Comparison of ENCODE assay signal across 21 cellular contexts in the genomic region with DNA sequence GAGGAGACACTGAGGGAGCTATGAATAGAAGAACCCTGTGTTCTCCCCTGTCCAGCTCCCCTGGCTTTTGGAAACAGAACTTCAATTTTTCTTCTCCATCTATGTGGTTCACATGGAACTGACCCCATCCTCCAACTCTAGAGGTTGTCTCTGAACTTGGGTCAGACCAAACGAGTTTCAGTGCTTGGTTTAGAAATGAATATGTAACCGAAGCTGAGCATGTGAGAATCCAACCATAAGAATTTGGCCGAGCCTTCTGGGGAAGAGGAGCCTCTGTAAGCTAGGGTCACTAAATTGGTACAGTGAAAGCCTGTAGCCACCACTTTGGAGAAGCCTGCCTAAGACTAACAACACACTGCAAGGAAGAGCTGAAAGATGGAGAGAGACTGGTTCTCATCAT.
DNase-seq lines count a peak whose midpoint lies in the region; ATAC-seq, FAIRE-seq and TF ChIP-seq lines count a peak whose summit lies in the region.
"Had no signal": no experiment of that assay in that cellular context is flagged by ENCODE, and none has a peak within 500 bp of the region (broad histone marks: within the 10 kb centered on the region; RNA-seq: fewer than 3 reads in every experiment).

No MANE protein-coding gene starts in this region.

- 0% methylated on average over 3 of the region's 3 CpGs for WGBS in GM12878 (ENCODE audit: insufficient coverage, insufficient replicate concordance, low lambda C conversion rate, missing lambda C conversion rate)
- 94 to 96% methylated on average over 3 of the region's 3 CpGs for WGBS in thyroid gland, 2 donors

- intact Hi-C loops in GM12878 (cut with micrococcal nuclease; ENCODE audit: unreplicated experiment) (loop anchor here (1.0 to 5.0 kb wide), 2 partner anchors 13 to 39 kb away; no protein-coding TSS in a partner anchor), natural killer cell (cut with micrococcal nuclease) (no loop called here), thyroid gland (cut with DNase I) (no loop called here)

- H3K27ac ChIP-seq in GM12878 (ENCODE audit: control insufficient read depth, insufficient read depth), result peak overlapping the region; percentile 64
- no peak overlapping the region for H3K27ac ChIP-seq in thyroid gland
- H3K27ac ChIP-seq: esophagus squamous epithelium, HL-60, psoas muscle, upper lobe of left lung had no signal

- peak; percentile 81 for ATAC-seq in GM18909 (IDR thresholded peaks at IDR 0.05; ENCODE audit: poor library complexity, unreplicated experiment)
- peak; percentile 64 for ATAC-seq in GM21619 (IDR thresholded peaks at IDR 0.05; ENCODE audit: unreplicated experiment)
- ATAC-seq in HG03066 (IDR thresholded peaks at IDR 0.05; ENCODE audit: low read depth, unreplicated experiment), result peak; percentile 71
- ATAC-seq in GM12878, result peak; percentile 85
- ATAC-seq in natural killer cell, result no peak
- ATAC-seq: psoas muscle had no signal

- H3K4me3 ChIP-seq in GM12878 (no peak overlapping the region), thyroid gland (replicated peaks in 1 of 3) (no peak overlapping the region)
- H3K4me3 ChIP-seq: esophagus squamous epithelium, psoas muscle, spleen, upper lobe of left lung had no signal

- H3K9me3 ChIP-seq in GM12878 (replicated peaks; ENCODE audit: control insufficient read depth, insufficient read depth, low read length), result no peaks in the 10 kb centered on the region
- H3K9me3 ChIP-seq in thyroid gland, result no peaks in the 10 kb centered on the region
- H3K9me3 ChIP-seq: esophagus squamous epithelium, psoas muscle, spleen, upper lobe of left lung had no signal

- H3K36me3 Mint-ChIP-seq in natural killer cell, result no peaks in the 10 kb centered on the region
- H3K36me3 Mint-ChIP-seq: immature natural killer cell had no signal

- CTCF ChIA-PET in GM12878 (lab: Yijun Ruan, JAX), result interaction anchor here (0.8 to 2.2 kb wide), 13 partner anchors 9 to 496 kb away, joined by 3 to 22 read pairs (median 3); no protein-coding TSS in a partner anchor

- SMC1A ChIA-PET in GM12878 (lab: Charles Lee; ENCODE audit: uncharacterized antibody, unreplicated experiment), result interaction anchor here (0.6 to 3.3 kb wide), 27 partner anchors 9 to 479 kb away, joined by 3 to 37 read pairs (median 6); no protein-coding TSS in a partner anchor

- H3K4me1 Mint-ChIP-seq in natural killer cell, result no peaks in the 10 kb centered on the region
- H3K4me1 Mint-ChIP-seq: immature natural killer cell had no signal

- POLR2A ChIA-PET in GM12878 (lab: Charles Lee), result interaction anchor here (0.7 to 2.9 kb wide), 9 partner anchors 10 to 148 kb away, joined by 3 to 14 read pairs (median 3); no protein-coding TSS in a partner anchor

- H3K36me3 ChIP-seq in GM12878 (ENCODE audit: control insufficient read depth in 2 of 2, insufficient read depth in 2 of 2, low read length in 1 of 2), result no peaks in the 10 kb centered on the region
- H3K36me3 ChIP-seq in thyroid gland, result no peaks in the 10 kb centered on the region
- H3K36me3 ChIP-seq: esophagus squamous epithelium, spleen, upper lobe of left lung had no signal

- H3K27me3 ChIP-seq in GM12878 (replicated peaks in 1 of 2; ENCODE audit: control insufficient read depth in 2 of 2, insufficient read depth in 2 of 2, low read length in 1 of 2), result no peaks in the 10 kb centered on the region
- no peaks in the 10 kb centered on the region for H3K27me3 ChIP-seq in thyroid gland
- H3K27me3 ChIP-seq: esophagus squamous epithelium, spleen, upper lobe of left lung had no signal

- no peaks in the 10 kb centered on the region for H4K20me1 ChIP-seq in GM12878 (ENCODE audit: control insufficient read depth, insufficient read depth)

- RAD21 ChIA-PET in GM12878 (lab: Charles Lee; ENCODE audit: unreplicated experiment), result interaction anchor here (0.6 to 2.3 kb wide), 24 partner anchors 9 to 467 kb away, joined by 3 to 21 read pairs (median 4); no protein-coding TSS in a partner anchor

- peak; percentile 30; the same call in 1 of the 2 replicates for TF ChIP-seq RAD21 in GM12878 (IDR thresholded peaks at IDR 0.05; ENCODE audit: insufficient read depth, low read depth, low read length)

- H3K4me1 ChIP-seq in GM12878 (ENCODE audit: control insufficient read depth, insufficient read depth, low read length), result peaks cover 36% of the 10 kb centered on the region
- H3K4me1 ChIP-seq in thyroid gland, result no peaks in the 10 kb centered on the region
- H3K4me1 ChIP-seq: psoas muscle had no signal

- no peaks in the 10 kb centered on the region for H3K27me3 Mint-ChIP-seq in natural killer cell (ENCODE audit: low read depth in 2 of 2)

- TF ChIP-seq EP300 in GM12878 (IDR thresholded peaks at IDR 0.05; ENCODE audit: borderline replicate concordance in 1 of 2, control insufficient read depth in 1 of 2, low read depth in 2 of 2, low read length in 2 of 2), result peak in 1 of 2 experiments; percentile 44; a peak in 1 of 4 replicates

- DNase-seq in GM12878 (ENCODE audit: low read depth, low spot score) (no peak), natural killer cell (no peak), NCI-H1694 (lab: John Stamatoyannopoulos, UW) (no peak), thyroid gland (no peak)
- DNase-seq in stimulated activated CD4-positive, alpha-beta T cell treated with anti-CD3 and anti-CD28 coated beads, Interleukin-2, amount 100 ng/mL, for 24 hours, result no peak
- DNase-seq: activated T-cell treated with anti-CD3 and anti-CD28 coated beads, Interleukin-2, amount 50 U/mL, for 1 hour; esophagus squamous epithelium; glutamatergic neuron; immature natural killer cell; NCI-H1048; NCI-H748 treated with DMSO at 0.1 percent for 48 hours; psoas muscle; spleen; stimulated activated naive CD4-positive, alpha-beta T cell treated with Interleukin-2 at 50 U/mL for 16 hours; upper lobe of left lung had no signal

- H3K4me3 Mint-ChIP-seq in natural killer cell, result no peak overlapping the region
- H3K4me3 Mint-ChIP-seq: immature natural killer cell had no signal

- no peak for TF ChIP-seq CTCF in GM12878 (IDR thresholded peaks at IDR 0.05 in 2 of 3, conservative IDR thresholded peaks at IDR 0.05 in 1 of 3; ENCODE audit: control insufficient read depth in 2 of 3, extremely low read depth in 1 of 3, insufficient read depth in 1 of 3, low read depth in 3 of 3, low read length in 3 of 3)
- no peak for TF ChIP-seq CTCF in natural killer cell (IDR thresholded peaks at IDR 0.05)
- no peak for TF ChIP-seq CTCF in thyroid gland (IDR thresholded peaks at IDR 0.05)

- H3K27ac Mint-ChIP-seq in natural killer cell, result no peak overlapping the region
- H3K27ac Mint-ChIP-seq: immature natural killer cell had no signal

- in situ Hi-C loops in GM12878 (cut with MboI), result no loop called here

- peak; percentile 27 for FAIRE-seq in GM12878 (lab: Jason Lieb, UNC)
- FAIRE-seq: bronchial epithelial cell, G401.6 had no signal

- H3K4me2 ChIP-seq in GM12878 (ENCODE audit: control insufficient read depth, insufficient read depth), result peak overlapping the region; percentile 71

- no peaks in the 10 kb centered on the region for H3K9me3 Mint-ChIP-seq in natural killer cell
- H3K9me3 Mint-ChIP-seq: immature natural killer cell had no signal

- no peak overlapping the region for H2AFZ ChIP-seq in GM12878 (ENCODE audit: control insufficient read depth, low read depth, low read length)

- TF ChIP-seq POLR2A in GM12878 (IDR thresholded peaks at IDR 0.05; ENCODE audit: low read depth, low read length), result no peak
- TF ChIP-seq POLR2A in thyroid gland (IDR thresholded peaks at IDR 0.05), result no peak

- H3K9ac ChIP-seq in GM12878 (ENCODE audit: control insufficient read depth, insufficient read depth, low read length), result no peak overlapping the region; the same call in 1 of the 2 replicates

- no TSS peak for BruUV-seq in GM12878 (replicated peaks; lab: Mats Ljungman, UMichigan)

- H3K79me2 ChIP-seq in GM12878 (ENCODE audit: control insufficient read depth, insufficient read depth, low read length), result no peaks in the 10 kb centered on the region

TF ChIP-seq in GM12878, 131 proteins besides CTCF, POLR2A, EP300 and RAD21 (continues in another document):
- TF ChIP-seq SMAD1 (IDR thresholded peaks at IDR 0.05; ENCODE audit: low read depth, partially characterized antibody) (no peak), FOS (IDR thresholded peaks at IDR 0.05; ENCODE audit: borderline replicate concordance, extremely low read depth, insufficient read length) (no peak), CBX3 (IDR thresholded peaks at IDR 0.05; ENCODE audit: borderline replicate concordance, low read depth) (no peak), WRNIP1 (IDR thresholded peaks at IDR 0.05; ENCODE audit: borderline replicate concordance, low read depth, low read length) (no peak), YBX1 (IDR thresholded peaks at IDR 0.05) (no peak), KDM1A (IDR thresholded peaks at IDR 0.05; ENCODE audit: borderline replicate concordance) (no peak)
- TF ChIP-seq, protein P1, sequence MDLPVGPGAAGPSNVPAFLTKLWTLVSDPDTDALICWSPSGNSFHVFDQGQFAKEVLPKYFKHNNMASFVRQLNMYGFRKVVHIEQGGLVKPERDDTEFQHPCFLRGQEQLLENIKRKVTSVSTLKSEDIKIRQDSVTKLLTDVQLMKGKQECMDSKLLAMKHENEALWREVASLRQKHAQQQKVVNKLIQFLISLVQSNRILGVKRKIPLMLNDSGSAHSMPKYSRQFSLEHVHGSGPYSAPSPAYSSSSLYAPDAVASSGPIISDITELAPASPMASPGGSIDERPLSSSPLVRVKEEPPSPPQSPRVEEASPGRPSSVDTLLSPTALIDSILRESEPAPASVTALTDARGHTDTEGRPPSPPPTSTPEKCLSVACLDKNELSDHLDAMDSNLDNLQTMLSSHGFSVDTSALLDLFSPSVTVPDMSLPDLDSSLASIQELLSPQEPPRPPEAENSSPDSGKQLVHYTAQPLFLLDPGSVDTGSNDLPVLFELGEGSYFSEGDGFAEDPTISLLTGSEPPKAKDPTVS (IDR thresholded peaks at IDR 0.05; ENCODE audit: low read depth, low read length), result no peak

Comparison
In these comparisons a context has a peak if more than half of its experiments do, and no peak if none do; other contexts are left out.
1. ATAC-seq: peak in GM18909 (single experiment), GM21619 (single experiment), HG03066 (single experiment) and GM12878 (single experiment); none in natural killer cell (0 of 3).